Comparison of ENCODE assay signal across 1 cellular context in genomic region chr1:15952317-15953258, GRCh38.
TF ChIP-seq lines count a peak whose summit lies in the region.

No MANE protein-coding gene starts in this region.

TF ChIP-seq in K562, 482 proteins besides CTCF, POLR2A, EP300 and RAD21 (continued from another document and continues in another):
- TF ChIP-seq RFX5 (IDR thresholded peaks at IDR 0.05; ENCODE audit: low read depth, low read length) (no peak), SMARCC2 (IDR thresholded peaks at IDR 0.05; ENCODE audit: low read depth) (peak; percentile 100), KAT2B (IDR thresholded peaks at IDR 0.05; ENCODE audit: low read depth, low read length) (no peak), DIDO1 (tag; IDR thresholded peaks at IDR 0.05; ENCODE audit: low read depth) (no peak; the same call in 1 of the 2 replicates), MAZ (CRISPR knock-in tag; conservative IDR thresholded peaks at IDR 0.05 in 1 of 2, IDR thresholded peaks at IDR 0.05 in 1 of 2) (peak; percentile 8 to 38; a peak in 2 of 4 replicates), ZNF830 (CRISPR knock-in tag; IDR thresholded peaks at IDR 0.05) (0 out of 2 replicates have a peak, but pooled peaks have one; percentile 72), CBX2 (IDR thresholded peaks at IDR 0.05; ENCODE audit: insufficient read depth, low read length, poor library complexity, severe bottlenecking) (no peak), NEUROD1 (IDR thresholded peaks at IDR 0.05; ENCODE audit: borderline replicate concordance, low read depth, low read length, partially characterized antibody) (peak; percentile 98), ZNF584 (CRISPR knock-in tag; IDR thresholded peaks at IDR 0.05; ENCODE audit: low read depth) (peak; percentile 66; the same call in 1 of the 2 replicates), ZNF778 (CRISPR knock-in tag; IDR thresholded peaks at IDR 0.05) (no peak), TRIM24 (IDR thresholded peaks at IDR 0.05) (peak; percentile 88 to 95), NR1H2 (CRISPR knock-in tag; IDR thresholded peaks at IDR 0.05) (no peak; the same call in 1 of the 2 replicates), KLF1 (tag; IDR thresholded peaks at IDR 0.05) (no peak), CHCHD3 (CRISPR knock-in tag; IDR thresholded peaks at IDR 0.05) (no peak), ZNF655 (CRISPR knock-in tag; IDR thresholded peaks at IDR 0.05) (no peak), CEBPG (CRISPR knock-in tag; IDR thresholded peaks at IDR 0.05) (peak; percentile 5; the same call in 1 of the 2 replicates), CEBPG (tag; conservative IDR thresholded peaks at IDR 0.05 in 1 of 2, IDR thresholded peaks at IDR 0.05 in 1 of 2) (no peak), KAT8 (IDR thresholded peaks at IDR 0.05; ENCODE audit: low read depth) (no peak), PKNOX1 (IDR thresholded peaks at IDR 0.05) (peak; percentile 86), RBM34 (IDR thresholded peaks at IDR 0.05; ENCODE audit: borderline replicate concordance, insufficient read depth, low read length) (no peak), CHD4 (IDR thresholded peaks at IDR 0.05; ENCODE audit: insufficient read depth, insufficient replicate concordance, low read depth, low read length, poor library complexity, severe bottlenecking) (peak; percentile 41), PHF8 (IDR thresholded peaks at IDR 0.05; ENCODE audit: borderline replicate concordance, low read length) (peak; percentile 42; the same call in 1 of the 2 replicates), POU5F1 (IDR thresholded peaks at IDR 0.05; ENCODE audit: borderline replicate concordance, low read depth, low read length, partially characterized antibody) (no peak), PHF20 (IDR thresholded peaks at IDR 0.05; ENCODE audit: partially characterized antibody) (peak; percentile 14), FOXK2 (conservative IDR thresholded peaks at IDR 0.05 in 1 of 2, IDR thresholded peaks at IDR 0.05 in 1 of 2; ENCODE audit: low read depth in 2 of 2) (peak; percentile 34 to 83), PYGO2 (tag; IDR thresholded peaks at IDR 0.05) (no peak), CHD1 (IDR thresholded peaks at IDR 0.05; ENCODE audit: low read length) (peak; percentile 18), ZNF551 (CRISPR knock-in tag; IDR thresholded peaks at IDR 0.05) (no peak), RFX7 (CRISPR knock-in tag; IDR thresholded peaks at IDR 0.05) (no peak), ZNF444 (CRISPR knock-in tag; IDR thresholded peaks at IDR 0.05) (peak; percentile 68; the same call in 1 of the 2 replicates), CUX1 (CRISPR knock-in tag; IDR thresholded peaks at IDR 0.05) (peak; percentile 54; the same call in 1 of the 2 replicates), MCM5 (IDR thresholded peaks at IDR 0.05; ENCODE audit: low read depth) (no peak), EZH2 (IDR thresholded peaks at IDR 0.05; ENCODE audit: borderline replicate concordance, low read depth, low read length) (no peak), NCOA1 (IDR thresholded peaks at IDR 0.05; ENCODE audit: low read depth) (peak; percentile 94), ZNF589 (CRISPR knock-in tag; IDR thresholded peaks at IDR 0.05; ENCODE audit: low read depth) (peak; percentile 92), GATAD2A (IDR thresholded peaks at IDR 0.05) (peak; percentile 98), JUNB (CRISPR knock-in tag; conservative IDR thresholded peaks at IDR 0.05) (peak; percentile 86), EHMT2 (IDR thresholded peaks at IDR 0.05) (peak; percentile 76), SMARCE1 (IDR thresholded peaks at IDR 0.05) (peak; percentile 100), HOXB6 (CRISPR knock-in tag; IDR thresholded peaks at IDR 0.05; ENCODE audit: borderline replicate concordance) (no peak)
- TF ChIP-seq, protein P1, sequence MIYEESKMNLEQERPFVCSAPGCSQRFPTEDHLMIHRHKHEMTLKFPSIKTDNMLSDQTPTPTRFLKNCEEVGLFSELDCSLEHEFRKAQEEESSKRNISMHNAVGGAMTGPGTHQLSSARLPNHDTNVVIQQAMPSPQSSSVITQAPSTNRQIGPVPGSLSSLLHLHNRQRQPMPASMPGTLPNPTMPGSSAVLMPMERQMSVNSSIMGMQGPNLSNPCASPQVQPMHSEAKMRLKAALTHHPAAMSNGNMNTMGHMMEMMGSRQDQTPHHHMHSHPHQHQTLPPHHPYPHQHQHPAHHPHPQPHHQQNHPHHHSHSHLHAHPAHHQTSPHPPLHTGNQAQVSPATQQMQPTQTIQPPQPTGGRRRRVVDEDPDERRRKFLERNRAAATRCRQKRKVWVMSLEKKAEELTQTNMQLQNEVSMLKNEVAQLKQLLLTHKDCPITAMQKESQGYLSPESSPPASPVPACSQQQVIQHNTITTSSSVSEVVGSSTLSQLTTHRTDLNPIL (CRISPR knock-in tag; IDR thresholded peaks at IDR 0.05), result no peak
- TF ChIP-seq, protein P2, sequence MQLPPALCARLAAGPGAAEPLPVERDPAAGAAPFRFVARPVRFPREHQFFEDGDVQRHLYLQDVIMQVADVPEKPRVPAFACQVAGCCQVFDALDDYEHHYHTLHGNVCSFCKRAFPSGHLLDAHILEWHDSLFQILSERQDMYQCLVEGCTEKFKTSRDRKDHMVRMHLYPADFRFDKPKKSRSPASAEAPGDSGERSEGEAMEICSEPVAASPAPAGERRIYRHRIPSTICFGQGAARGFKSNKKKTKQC (CRISPR knock-in tag; IDR thresholded peaks at IDR 0.05), result peak; percentile 57; the same call in 1 of the 2 replicates
- TF ChIP-seq, protein P3, sequence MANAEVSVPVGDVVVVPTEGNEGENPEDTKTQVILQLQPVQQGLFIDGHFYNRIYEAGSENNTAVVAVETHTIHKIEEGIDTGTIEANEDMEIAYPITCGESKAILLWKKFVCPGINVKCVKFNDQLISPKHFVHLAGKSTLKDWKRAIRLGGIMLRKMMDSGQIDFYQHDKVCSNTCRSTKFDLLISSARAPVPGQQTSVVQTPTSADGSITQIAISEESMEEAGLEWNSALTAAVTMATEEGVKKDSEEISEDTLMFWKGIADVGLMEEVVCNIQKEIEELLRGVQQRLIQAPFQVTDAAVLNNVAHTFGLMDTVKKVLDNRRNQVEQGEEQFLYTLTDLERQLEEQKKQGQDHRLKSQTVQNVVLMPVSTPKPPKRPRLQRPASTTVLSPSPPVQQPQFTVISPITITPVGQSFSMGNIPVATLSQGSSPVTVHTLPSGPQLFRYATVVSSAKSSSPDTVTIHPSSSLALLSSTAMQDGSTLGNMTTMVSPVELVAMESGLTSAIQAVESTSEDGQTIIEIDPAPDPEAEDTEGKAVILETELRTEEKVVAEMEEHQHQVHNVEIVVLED (CRISPR knock-in tag; IDR thresholded peaks at IDR 0.05), result peak; percentile 5; the same call in 1 of the 2 replicates
- TF ChIP-seq, protein P4, sequence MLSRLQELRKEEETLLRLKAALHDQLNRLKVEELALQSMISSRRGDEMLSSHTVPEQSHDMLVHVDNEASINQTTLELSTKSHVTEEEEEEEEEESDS (CRISPR knock-in tag; IDR thresholded peaks at IDR 0.05), result no peak
- TF ChIP-seq, protein P5, sequence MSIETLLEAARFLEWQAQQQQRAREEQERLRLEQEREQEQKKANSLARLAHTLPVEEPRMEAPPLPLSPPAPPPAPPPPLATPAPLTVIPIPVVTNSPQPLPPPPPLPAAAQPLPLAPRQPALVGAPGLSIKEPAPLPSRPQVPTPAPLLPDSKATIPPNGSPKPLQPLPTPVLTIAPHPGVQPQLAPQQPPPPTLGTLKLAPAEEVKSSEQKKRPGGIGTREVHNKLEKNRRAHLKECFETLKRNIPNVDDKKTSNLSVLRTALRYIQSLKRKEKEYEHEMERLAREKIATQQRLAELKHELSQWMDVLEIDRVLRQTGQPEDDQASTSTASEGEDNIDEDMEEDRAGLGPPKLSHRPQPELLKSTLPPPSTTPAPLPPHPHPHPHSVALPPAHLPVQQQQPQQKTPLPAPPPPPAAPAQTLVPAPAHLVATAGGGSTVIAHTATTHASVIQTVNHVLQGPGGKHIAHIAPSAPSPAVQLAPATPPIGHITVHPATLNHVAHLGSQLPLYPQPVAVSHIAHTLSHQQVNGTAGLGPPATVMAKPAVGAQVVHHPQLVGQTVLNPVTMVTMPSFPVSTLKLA (conservative IDR thresholded peaks at IDR 0.05), result peak; percentile 83 to 92
- TF ChIP-seq, protein P6, sequence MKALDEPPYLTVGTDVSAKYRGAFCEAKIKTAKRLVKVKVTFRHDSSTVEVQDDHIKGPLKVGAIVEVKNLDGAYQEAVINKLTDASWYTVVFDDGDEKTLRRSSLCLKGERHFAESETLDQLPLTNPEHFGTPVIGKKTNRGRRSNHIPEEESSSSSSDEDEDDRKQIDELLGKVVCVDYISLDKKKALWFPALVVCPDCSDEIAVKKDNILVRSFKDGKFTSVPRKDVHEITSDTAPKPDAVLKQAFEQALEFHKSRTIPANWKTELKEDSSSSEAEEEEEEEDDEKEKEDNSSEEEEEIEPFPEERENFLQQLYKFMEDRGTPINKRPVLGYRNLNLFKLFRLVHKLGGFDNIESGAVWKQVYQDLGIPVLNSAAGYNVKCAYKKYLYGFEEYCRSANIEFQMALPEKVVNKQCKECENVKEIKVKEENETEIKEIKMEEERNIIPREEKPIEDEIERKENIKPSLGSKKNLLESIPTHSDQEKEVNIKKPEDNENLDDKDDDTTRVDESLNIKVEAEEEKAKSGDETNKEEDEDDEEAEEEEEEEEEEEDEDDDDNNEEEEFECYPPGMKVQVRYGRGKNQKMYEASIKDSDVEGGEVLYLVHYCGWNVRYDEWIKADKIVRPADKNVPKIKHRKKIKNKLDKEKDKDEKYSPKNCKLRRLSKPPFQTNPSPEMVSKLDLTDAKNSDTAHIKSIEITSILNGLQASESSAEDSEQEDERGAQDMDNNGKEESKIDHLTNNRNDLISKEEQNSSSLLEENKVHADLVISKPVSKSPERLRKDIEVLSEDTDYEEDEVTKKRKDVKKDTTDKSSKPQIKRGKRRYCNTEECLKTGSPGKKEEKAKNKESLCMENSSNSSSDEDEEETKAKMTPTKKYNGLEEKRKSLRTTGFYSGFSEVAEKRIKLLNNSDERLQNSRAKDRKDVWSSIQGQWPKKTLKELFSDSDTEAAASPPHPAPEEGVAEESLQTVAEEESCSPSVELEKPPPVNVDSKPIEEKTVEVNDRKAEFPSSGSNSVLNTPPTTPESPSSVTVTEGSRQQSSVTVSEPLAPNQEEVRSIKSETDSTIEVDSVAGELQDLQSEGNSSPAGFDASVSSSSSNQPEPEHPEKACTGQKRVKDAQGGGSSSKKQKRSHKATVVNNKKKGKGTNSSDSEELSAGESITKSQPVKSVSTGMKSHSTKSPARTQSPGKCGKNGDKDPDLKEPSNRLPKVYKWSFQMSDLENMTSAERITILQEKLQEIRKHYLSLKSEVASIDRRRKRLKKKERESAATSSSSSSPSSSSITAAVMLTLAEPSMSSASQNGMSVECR (CRISPR knock-in tag; IDR thresholded peaks at IDR 0.05), result peak; percentile 87
- TF ChIP-seq, protein P7, sequence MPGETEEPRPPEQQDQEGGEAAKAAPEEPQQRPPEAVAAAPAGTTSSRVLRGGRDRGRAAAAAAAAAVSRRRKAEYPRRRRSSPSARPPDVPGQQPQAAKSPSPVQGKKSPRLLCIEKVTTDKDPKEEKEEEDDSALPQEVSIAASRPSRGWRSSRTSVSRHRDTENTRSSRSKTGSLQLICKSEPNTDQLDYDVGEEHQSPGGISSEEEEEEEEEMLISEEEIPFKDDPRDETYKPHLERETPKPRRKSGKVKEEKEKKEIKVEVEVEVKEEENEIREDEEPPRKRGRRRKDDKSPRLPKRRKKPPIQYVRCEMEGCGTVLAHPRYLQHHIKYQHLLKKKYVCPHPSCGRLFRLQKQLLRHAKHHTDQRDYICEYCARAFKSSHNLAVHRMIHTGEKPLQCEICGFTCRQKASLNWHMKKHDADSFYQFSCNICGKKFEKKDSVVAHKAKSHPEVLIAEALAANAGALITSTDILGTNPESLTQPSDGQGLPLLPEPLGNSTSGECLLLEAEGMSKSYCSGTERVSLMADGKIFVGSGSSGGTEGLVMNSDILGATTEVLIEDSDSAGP (CRISPR knock-in tag; IDR thresholded peaks at IDR 0.05), result no peak
